Comparison of ENCODE assay signal across 21 cellular contexts in genomic region chr9:130965680-130966079, GRCh38. TPM values are rescaled to one million over a fixed set of nuclear protein-coding genes. Genes with fewer than 3 reads are reported as not detected.
"Had no signal": no experiment of that assay in that cellular context is flagged by ENCODE, and none has a peak within 500 bp of the region (broad histone marks: within the 10 kb centered on the region; RNA-seq: fewer than 3 reads in every experiment).

No MANE protein-coding gene starts in this region.

- H3K9ac ChIP-seq: SK-N-SH had no signal

- H3K36me3 ChIP-seq: SJSA1 had no signal

- H3K27me3 ChIP-seq: SJSA1 had no signal

- DNase-seq: KBM-7, NCI-H1092 treated with DMSO at 0.1 percent for 48 hours, NCI-H1436, NCI-H187 treated with DMSO at 0.1 percent for 48 hours, NCI-H2029 treated with DMSO at 0.1 percent for 48 hours, NCI-H2171 treated with DMSO at 0.1 percent for 48 hours, NCI-H2227 treated with DMSO at 0.1 percent for 48 hours, NCI-H524, NCI-H69, NCI-H774, SIG-M5, SK-N-SH, SW 1271, T-cell had no signal

- H3K27ac ChIP-seq: RWPE1, SJSA1 had no signal

- H3K9me3 ChIP-seq: SJSA1, SK-N-SH had no signal

- FAIRE-seq: HepG2, RCC 7860 had no signal

- ATAC-seq: HepG2, T-cell had no signal

- H3K4me3 ChIP-seq: SJSA1 had no signal

- H3K9me2 ChIP-seq: SK-N-SH had no signal

- H3K4me2 ChIP-seq: SK-N-SH had no signal

RNA-seq across cellular contexts. Expression of gene FIBCD1, which starts 26.6 kb away (rescaled TPM):
- total RNA-seq: T-cell had no signal
- polyA plus RNA-seq: IgD-negative memory B cell had no signal

RNA-seq across cellular contexts. Expression of gene LAMC3, which starts 43.3 kb away (rescaled TPM):
- total RNA-seq: LHCN-M2, MCF 10A, SJSA1 had no signal
- polyA plus RNA-seq: IgD-negative memory B cell had no signal
